13 cellular contexts compared by ENCODE assay signal in the genomic region with DNA sequence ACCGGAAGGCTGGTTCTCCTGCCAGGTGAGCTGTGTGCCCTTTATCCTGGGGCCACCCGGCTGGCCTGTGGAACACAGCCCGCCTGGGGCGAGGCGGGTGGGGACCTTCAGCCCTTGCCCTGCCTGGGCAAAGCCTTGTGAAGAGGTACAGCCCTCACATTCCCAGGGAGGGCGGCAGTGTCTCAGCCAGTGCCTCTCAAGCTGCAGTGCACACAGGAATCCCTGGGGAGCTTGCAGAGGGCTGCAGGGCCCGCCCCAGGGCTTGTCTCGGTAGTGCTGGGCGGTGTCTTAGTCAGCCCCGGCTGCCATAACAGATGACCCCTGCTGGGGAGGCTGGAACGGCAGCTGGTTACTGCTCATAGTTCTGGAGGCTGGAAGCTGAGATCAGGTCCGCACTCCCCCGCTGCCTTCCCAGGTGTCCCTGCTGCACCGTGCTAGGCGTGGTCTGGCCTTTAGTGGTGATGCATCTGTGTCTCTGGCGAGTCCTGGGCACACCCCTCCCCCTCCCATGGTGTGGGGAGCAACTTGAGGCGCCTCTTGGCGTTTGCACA. TPM values are rescaled to one million over a fixed set of nuclear protein-coding genes. Genes with fewer than 3 reads are reported as not detected.
DNase-seq lines count a peak whose midpoint lies in the region; ATAC-seq and TF ChIP-seq lines count a peak whose summit lies in the region.
"Had no signal": no experiment of that assay in that cellular context is flagged by ENCODE, and none has a peak within 500 bp of the region (broad histone marks: within the 10 kb centered on the region; RNA-seq: fewer than 3 reads in every experiment).

No MANE protein-coding gene starts in this region.

- peak; percentile 26 for DNase-seq in COLO668 (lab: John Stamatoyannopoulos, UW; ENCODE audit: unreplicated experiment)
- peak; percentile 79 for DNase-seq in WERI-Rb-1
- DNase-seq in left kidney (ENCODE audit: low read depth, low spot score), result peak; percentile 65
- DNase-seq in activated CD8-positive, alpha-beta T cell treated with anti-CD3 and anti-CD28 coated beads for 36 hours, result no peak
- DNase-seq in stimulated activated CD4-positive, alpha-beta T cell treated with anti-CD3 and anti-CD28 coated beads, Interleukin-4, amount 100 ng/mL, for 24 hours, result no peak
- no peak for DNase-seq in epidermal melanocyte (ENCODE audit: insufficient read length, low spot score)
- DNase-seq: activated CD4-positive, alpha-beta T cell treated with anti-CD3 and anti-CD28 coated beads for 36 hours; hippocampal formation; MV-4-11; stimulated activated naive B cell treated with anti-CD40 and anti-IgM and Interleukin-4, amounts not matched to agents 10 μg/mL and 1 μg/mL and 100 μg/mL, for 72 hours had no signal

- no peak overlapping the region for H3K4me3 Mint-ChIP-seq in activated CD8-positive, alpha-beta T cell treated with anti-CD3 and anti-CD28 coated beads for 36 hours
- H3K4me3 Mint-ChIP-seq: activated CD4-positive, alpha-beta T cell treated with anti-CD3 and anti-CD28 coated beads for 36 hours; stimulated activated naive B cell treated with anti-CD40 and anti-IgM and Interleukin-4, amounts not matched to agents 10 μg/mL and 1 μg/mL and 100 μg/mL, for 72 hours had no signal

- H3K36me3 Mint-ChIP-seq in activated CD8-positive, alpha-beta T cell treated with anti-CD3 and anti-CD28 coated beads for 36 hours (ENCODE audit: low read depth), result peaks cover 26% of the 10 kb centered on the region

- no peak for TF ChIP-seq EP300 in Ishikawa (IDR thresholded peaks at IDR 0.05; ENCODE audit: borderline replicate concordance)

- peak overlapping the region; percentile 48; the same call in 1 of the 2 replicates for H3K27ac ChIP-seq in WERI-Rb-1
- H3K27ac ChIP-seq: HL-60 had no signal

- H3K4me1 Mint-ChIP-seq in activated CD8-positive, alpha-beta T cell treated with anti-CD3 and anti-CD28 coated beads for 36 hours (ENCODE audit: low read depth), result no peaks in the 10 kb centered on the region

- TF ChIP-seq CTCF in WERI-Rb-1 (IDR thresholded peaks at IDR 0.05; ENCODE audit: low read depth, low read length), result peak; percentile 39; the same call in 1 of the 2 replicates
- no peak for TF ChIP-seq CTCF in activated CD8-positive, alpha-beta T cell treated with anti-CD3 and anti-CD28 coated beads for 36 hours (IDR thresholded peaks at IDR 0.05)

- no peak overlapping the region for H3K27ac Mint-ChIP-seq in activated CD8-positive, alpha-beta T cell treated with anti-CD3 and anti-CD28 coated beads for 36 hours
- H3K27ac Mint-ChIP-seq: activated CD4-positive, alpha-beta T cell treated with anti-CD3 and anti-CD28 coated beads for 36 hours; stimulated activated naive B cell treated with anti-CD40 and anti-IgM and Interleukin-4, amounts not matched to agents 10 μg/mL and 1 μg/mL and 100 μg/mL, for 72 hours had no signal

- CTCF ChIA-PET in activated CD8-positive, alpha-beta T cell treated with anti-CD3 and anti-CD28 coated beads for 36 hours (lab: Charles Lee), result no interaction called here

- intact Hi-C loops in activated CD8-positive, alpha-beta T cell treated with anti-CD3 and anti-CD28 coated beads for 36 hours (cut with micrococcal nuclease), result no loop called here

- H3K27me3 ChIP-seq in WERI-Rb-1 (ENCODE audit: insufficient read depth, low read depth, severe bottlenecking), result no peaks in the 10 kb centered on the region

- ATAC-seq in activated CD8-positive, alpha-beta T cell treated with anti-CD3 and anti-CD28 coated beads for 36 hours, result no peak
- ATAC-seq in HG03520 (IDR thresholded peaks at IDR 0.05; ENCODE audit: unreplicated experiment), result no peak
- ATAC-seq: activated CD4-positive, alpha-beta T cell treated with anti-CD3 and anti-CD28 coated beads for 36 hours; stimulated activated naive B cell treated with anti-CD40 and anti-IgM and Interleukin-4, amounts not matched to agents 10 μg/mL and 1 μg/mL and 100 μg/mL, for 72 hours had no signal

- no peak overlapping the region for H3K4me3 ChIP-seq in WERI-Rb-1 (ENCODE audit: low read depth, low read length)

- no peaks in the 10 kb centered on the region for H3K27me3 Mint-ChIP-seq in activated CD8-positive, alpha-beta T cell treated with anti-CD3 and anti-CD28 coated beads for 36 hours
- H3K27me3 Mint-ChIP-seq: activated CD4-positive, alpha-beta T cell treated with anti-CD3 and anti-CD28 coated beads for 36 hours; stimulated activated naive B cell treated with anti-CD40 and anti-IgM and Interleukin-4, amounts not matched to agents 10 μg/mL and 1 μg/mL and 100 μg/mL, for 72 hours had no signal

- H3K9me3 ChIP-seq in WERI-Rb-1 (ENCODE audit: severe bottlenecking), result no peaks in the 10 kb centered on the region

- POLR2A ChIA-PET in activated CD8-positive, alpha-beta T cell treated with anti-CD3 and anti-CD28 coated beads for 36 hours (lab: Charles Lee), result no interaction called here

- peaks cover 9% of the 10 kb centered on the region; the same call in 1 of the 2 replicates for H3K36me3 ChIP-seq in WERI-Rb-1

- H3K9me3 Mint-ChIP-seq in activated CD8-positive, alpha-beta T cell treated with anti-CD3 and anti-CD28 coated beads for 36 hours, result no peaks in the 10 kb centered on the region

- 0 out of 2 replicates have a peak, but pooled peaks have one; percentile 12 for TF ChIP-seq RAD21 in Ishikawa (IDR thresholded peaks at IDR 0.05; ENCODE audit: low read depth)

TF ChIP-seq in Ishikawa, 13 proteins besides CTCF, POLR2A, EP300 and RAD21:
- peak; percentile 66 for TF ChIP-seq TCF12 (IDR thresholded peaks at IDR 0.05; ENCODE audit: low read depth)
- TF ChIP-seq ZBTB7A (IDR thresholded peaks at IDR 0.05; ENCODE audit: low read depth), result no peak
- TF ChIP-seq FOXM1 (IDR thresholded peaks at IDR 0.05; ENCODE audit: borderline replicate concordance, low read depth), result no peak
- peak; percentile 56 for TF ChIP-seq TEAD4 (IDR thresholded peaks at IDR 0.05)
- no peak for TF ChIP-seq USF1 (IDR thresholded peaks at IDR 0.05)
- TF ChIP-seq MAX (IDR thresholded peaks at IDR 0.05), result peak; percentile 21; the same call in 1 of the 2 replicates
- TF ChIP-seq REST (IDR thresholded peaks at IDR 0.05; ENCODE audit: low read depth), result no peak
- TF ChIP-seq CREB1 (IDR thresholded peaks at IDR 0.05; ENCODE audit: low read depth), result no peak
- TF ChIP-seq NFIC (IDR thresholded peaks at IDR 0.05), result 0 out of 2 replicates have a peak, but pooled peaks have one; percentile 5
- no peak for TF ChIP-seq CEBPB (IDR thresholded peaks at IDR 0.05)
- TF ChIP-seq EGR1 (IDR thresholded peaks at IDR 0.05), result no peak
- TF ChIP-seq TAF1 (IDR thresholded peaks at IDR 0.05; ENCODE audit: low read depth), result no peak
- peak; percentile 75 for TF ChIP-seq YY1 (IDR thresholded peaks at IDR 0.05; ENCODE audit: low read depth)
TF ChIP-seq in Ishikawa: peak in this region for 5.

RNA-seq across cellular contexts. Expression of gene DFFB, which starts 12.6 kb away (rescaled TPM):
- 1 to 10 TPM; 9.3 to 9.7 TPM for total RNA-seq in activated CD8-positive, alpha-beta T cell treated with anti-CD3 and anti-CD28 coated beads for 36 hours

RNA-seq across cellular contexts. Expression of gene CEP104, which starts 12.8 kb away (rescaled TPM):
- total RNA-seq in activated CD8-positive, alpha-beta T cell treated with anti-CD3 and anti-CD28 coated beads for 36 hours, result 10 to 100 TPM; 29.3 to 29.8 TPM

RNA-seq across cellular contexts. Expression of gene C1orf174, which starts 30.2 kb away (rescaled TPM):
- total RNA-seq in activated CD8-positive, alpha-beta T cell treated with anti-CD3 and anti-CD28 coated beads for 36 hours, result 10 to 100 TPM; 43.7 to 44.0 TPM

Comparison
In these comparisons a context has a peak if more than half of its experiments do, and no peak if none do; other contexts are left out.
1. DNase-seq: peak in COLO668 (single experiment), WERI-Rb-1 (single experiment) and left kidney (single experiment); none in activated CD8-positive, alpha-beta T cell treated with anti-CD3 and anti-CD28 coated beads for 36 hours (single experiment), stimulated activated CD4-positive, alpha-beta T cell treated with anti-CD3 and anti-CD28 coated beads, Interleukin-4, amount 100 ng/mL, for 24 hours (single experiment) and epidermal melanocyte (single experiment).